ENCODE assay signal across 11 cellular contexts in the genomic region with DNA sequence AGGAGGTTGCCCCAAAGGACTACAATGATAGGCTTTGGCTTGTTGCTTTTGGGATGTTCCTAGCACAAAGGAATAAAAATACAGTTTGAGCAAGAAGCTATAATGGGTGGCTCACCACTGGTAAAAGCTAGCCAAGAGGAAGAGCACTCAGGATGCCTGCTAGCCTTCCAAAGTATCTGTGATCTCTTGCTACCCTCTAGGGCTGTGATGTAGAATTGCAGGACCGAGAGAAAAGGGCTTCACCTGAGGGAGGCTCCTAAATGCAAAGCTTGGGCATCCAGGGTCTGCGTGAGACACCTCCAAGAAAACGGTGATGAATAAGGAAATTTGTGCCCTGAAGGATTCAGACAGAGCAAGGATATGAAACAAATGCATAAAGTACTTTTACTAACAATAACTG. TPM values are rescaled to one million over a fixed set of nuclear protein-coding genes. Genes with fewer than 3 reads are reported as not detected.
DNase-seq lines count a peak whose midpoint lies in the region; ATAC-seq and TF ChIP-seq lines count a peak whose summit lies in the region.
"Had no signal": no experiment of that assay in that cellular context is flagged by ENCODE, and none has a peak within 500 bp of the region (broad histone marks: within the 10 kb centered on the region; RNA-seq: fewer than 3 reads in every experiment).

No MANE protein-coding gene starts in this region.

- H3K9ac ChIP-seq in mammary epithelial cell (ENCODE audit: insufficient read depth, low read length) = no peak overlapping the region

- H3K9me3 ChIP-seq in mammary epithelial cell (replicated peaks; ENCODE audit: insufficient read depth, low read length) (no peaks in the 10 kb centered on the region), upper lobe of right lung (no peaks in the 10 kb centered on the region), SJCRH30 (replicated peaks) (no peaks in the 10 kb centered on the region)
- H3K9me3 ChIP-seq: upper lobe of left lung had no signal

- H4K20me1 ChIP-seq in mammary epithelial cell (ENCODE audit: insufficient read depth, low read length) = no peaks in the 10 kb centered on the region

- H3K4me1 ChIP-seq in mammary epithelial cell (ENCODE audit: insufficient read depth, low read length) (peaks cover 12% of the 10 kb centered on the region), upper lobe of right lung (no peaks in the 10 kb centered on the region), SJCRH30 (no peaks in the 10 kb centered on the region)
- H3K4me1 ChIP-seq: upper lobe of left lung had no signal

- H3K27me3 ChIP-seq in mammary epithelial cell (ENCODE audit: insufficient read depth, low read length) (no peaks in the 10 kb centered on the region), upper lobe of right lung (no peaks in the 10 kb centered on the region), SJCRH30 (no peaks in the 10 kb centered on the region)
- H3K27me3 ChIP-seq: upper lobe of left lung had no signal

- in situ Hi-C loops in KBM-7 (cut with MboI; ENCODE audit: low pct_unique_long_range_greater_than_20kb, low sequenced_read_pairs) (no loop called here), mammary epithelial cell (cut with MboI; ENCODE audit: low sequenced_read_pairs in 2 of 2) (loop anchor here (5.0 to 10.0 kb wide), 2 partner anchors 54 to 269 kb away; no protein-coding TSS in a partner anchor)

- intact Hi-C loops in mammary epithelial cell (cut with micrococcal nuclease) = loop anchor here (1.0 to 2.0 kb wide), 6 partner anchors 55 to 272 kb away; no protein-coding TSS in a partner anchor
- intact Hi-C loops in upper lobe of right lung (cut with DNase I) = no loop called here

- dilution Hi-C loops in mammary epithelial cell (cut with HindIII; ENCODE audit: low sequenced_read_pairs) = no loop called here

- no peaks in the 10 kb centered on the region for H3K79me2 ChIP-seq in mammary epithelial cell (ENCODE audit: insufficient read depth, low read length)

- CTCF ChIA-PET in mammary epithelial cell (lab: Charles Lee; ENCODE audit: low non-redundant PET) = interaction anchor here (0.6 to 1.5 kb wide), 8 partner anchors 20 to 415 kb away, joined by 3 to 11 read pairs (median 4); no protein-coding TSS in a partner anchor

- no peak overlapping the region for H3K27ac ChIP-seq in mammary epithelial cell (ENCODE audit: insufficient read depth, low read depth, low read length)
- no peak overlapping the region for H3K27ac ChIP-seq in upper lobe of right lung
- H3K27ac ChIP-seq in SJCRH30 = no peak overlapping the region
- H3K27ac ChIP-seq: skin epidermis, upper lobe of left lung had no signal

- ATAC-seq in upper lobe of right lung = peak; percentile 41

- DNase-seq in NOMO-1 treated with DMSO at 0.1 percent for 48 hours (lab: John Stamatoyannopoulos, UW; ENCODE audit: unreplicated experiment) = peak; percentile 6
- no peak for DNase-seq in NOMO-1 (lab: John Stamatoyannopoulos, UW; ENCODE audit: unreplicated experiment in 2 of 2)
- peak; percentile 3 for DNase-seq in KBM-7
- DNase-seq in mammary epithelial cell = peak; percentile 64
- no peak for DNase-seq in upper lobe of right lung
- no peak for DNase-seq in NCI-H524 treated with DMSO at 0.1 percent for 48 hours (lab: John Stamatoyannopoulos, UW)
- no peak for DNase-seq in activated naive CD4-positive, alpha-beta T cell treated with Interleukin-2 at 50 U/mL for 16 hours
- no peak for DNase-seq in SJCRH30
- DNase-seq: activated gamma-delta T cell treated with Interleukin-2 at 50 U/mL for 16 hours, upper lobe of left lung had no signal

- no peak overlapping the region for H3K4me2 ChIP-seq in mammary epithelial cell (ENCODE audit: insufficient read depth, low read depth, low read length)

- peak; percentile 84 to 89 for TF ChIP-seq CTCF in mammary epithelial cell (conservative IDR thresholded peaks at IDR 0.05 in 1 of 2, IDR thresholded peaks at IDR 0.05 in 1 of 2; ENCODE audit: extremely low read depth in 1 of 2, insufficient read depth in 1 of 2, low read depth in 1 of 2, low read length in 2 of 2)
- TF ChIP-seq CTCF in upper lobe of right lung (IDR thresholded peaks at IDR 0.05) = no peak

- no TSS peak for BruUV-seq in mammary epithelial cell (replicated peaks; lab: Mats Ljungman, UMichigan)

- H2AFZ ChIP-seq in mammary epithelial cell (ENCODE audit: low read depth, low read length) = peak overlapping the region; percentile 19

- H3K36me3 ChIP-seq in mammary epithelial cell (ENCODE audit: insufficient read depth, low read length) (no peaks in the 10 kb centered on the region), upper lobe of right lung (no peaks in the 10 kb centered on the region), SJCRH30 (no peaks in the 10 kb centered on the region)
- H3K36me3 ChIP-seq: upper lobe of left lung had no signal

- 55% methylated on average over 3 of the region's 3 CpGs for WGBS in mammary epithelial cell (ENCODE audit: low coverage, missing lambda C conversion rate)

- H3K4me3 ChIP-seq in mammary epithelial cell (replicated peaks in 1 of 3; ENCODE audit: insufficient read depth in 1 of 3, low read depth in 2 of 3, low read length in 3 of 3) (no peak overlapping the region), upper lobe of right lung (no peak overlapping the region), SJCRH30 (no peak overlapping the region)
- H3K4me3 ChIP-seq: skin epidermis, upper lobe of left lung had no signal

RNA-seq across cellular contexts. Expression of a gene that starts 17.7 kb away (rescaled TPM):
- 10 to 100 TPM in 1 of 2 donors, under 1 TPM in 1; 0.50 to 19.1 TPM for total RNA-seq in mammary epithelial cell
- 21.5 TPM for polyA plus RNA-seq in mammary epithelial cell
- polyA minus RNA-seq in mammary epithelial cell = 11.8 TPM
- total RNA-seq in upper lobe of right lung = not detected
- total RNA-seq in SJCRH30 (2014; rRNA removed; shearing (Covaris generic)) = not detected in 2 replicates

RNA-seq across cellular contexts. Expression of a gene that starts 20.9 kb away (rescaled TPM):
- total RNA-seq in mammary epithelial cell (under 1 TPM in 1 of 2 donors, not detected in 1; 0.78 TPM), upper lobe of right lung (not detected)
- not detected for polyA plus RNA-seq in mammary epithelial cell
- polyA minus RNA-seq in mammary epithelial cell = not detected
- total RNA-seq in SJCRH30 (2014; rRNA removed; shearing (Covaris generic)) = not detected in 2 replicates
- total RNA-seq: upper lobe of left lung had no signal

RNA-seq across cellular contexts. Expression of a gene that starts 44.4 kb away (rescaled TPM):
- total RNA-seq in mammary epithelial cell (not detected), upper lobe of right lung (not detected)
- 0.11 TPM for polyA plus RNA-seq in mammary epithelial cell
- polyA minus RNA-seq in mammary epithelial cell = not detected
- not detected in 2 replicates for total RNA-seq in SJCRH30 (2014; rRNA removed; shearing (Covaris generic))
- total RNA-seq: upper lobe of left lung had no signal

RNA-seq across cellular contexts. Expression of a gene that starts 48.0 kb away (rescaled TPM):
- total RNA-seq in mammary epithelial cell (not detected), upper lobe of right lung (not detected)
- not detected for polyA plus RNA-seq in mammary epithelial cell
- polyA minus RNA-seq in mammary epithelial cell = not detected
- not detected in 2 replicates for total RNA-seq in SJCRH30 (2014; rRNA removed; shearing (Covaris generic))
- total RNA-seq: upper lobe of left lung had no signal

RNA-seq across cellular contexts. Expression of a gene that starts 57.8 kb away (rescaled TPM):
- total RNA-seq in mammary epithelial cell (1 to 10 TPM in 1 of 2 donors, not detected in 1; 5.2 TPM), upper lobe of right lung (not detected)
- not detected for polyA plus RNA-seq in mammary epithelial cell
- polyA minus RNA-seq in mammary epithelial cell = not detected
- total RNA-seq in SJCRH30 (2014; rRNA removed; shearing (Covaris generic)) = not detected in 2 replicates
- total RNA-seq: upper lobe of left lung had no signal

Comparison
In these comparisons a context has a peak if more than half of its experiments do, and no peak if none do; other contexts are left out.
1. DNase-seq: peak in NOMO-1 treated with DMSO at 0.1 percent for 48 hours (single experiment), KBM-7 (single experiment) and mammary epithelial cell (single experiment); none in NOMO-1 (0 of 2), upper lobe of right lung (single experiment), NCI-H524 treated with DMSO at 0.1 percent for 48 hours (single experiment), activated naive CD4-positive, alpha-beta T cell treated with Interleukin-2 at 50 U/mL for 16 hours (single experiment) and SJCRH30 (0 of 2).